In the genomic region with DNA sequence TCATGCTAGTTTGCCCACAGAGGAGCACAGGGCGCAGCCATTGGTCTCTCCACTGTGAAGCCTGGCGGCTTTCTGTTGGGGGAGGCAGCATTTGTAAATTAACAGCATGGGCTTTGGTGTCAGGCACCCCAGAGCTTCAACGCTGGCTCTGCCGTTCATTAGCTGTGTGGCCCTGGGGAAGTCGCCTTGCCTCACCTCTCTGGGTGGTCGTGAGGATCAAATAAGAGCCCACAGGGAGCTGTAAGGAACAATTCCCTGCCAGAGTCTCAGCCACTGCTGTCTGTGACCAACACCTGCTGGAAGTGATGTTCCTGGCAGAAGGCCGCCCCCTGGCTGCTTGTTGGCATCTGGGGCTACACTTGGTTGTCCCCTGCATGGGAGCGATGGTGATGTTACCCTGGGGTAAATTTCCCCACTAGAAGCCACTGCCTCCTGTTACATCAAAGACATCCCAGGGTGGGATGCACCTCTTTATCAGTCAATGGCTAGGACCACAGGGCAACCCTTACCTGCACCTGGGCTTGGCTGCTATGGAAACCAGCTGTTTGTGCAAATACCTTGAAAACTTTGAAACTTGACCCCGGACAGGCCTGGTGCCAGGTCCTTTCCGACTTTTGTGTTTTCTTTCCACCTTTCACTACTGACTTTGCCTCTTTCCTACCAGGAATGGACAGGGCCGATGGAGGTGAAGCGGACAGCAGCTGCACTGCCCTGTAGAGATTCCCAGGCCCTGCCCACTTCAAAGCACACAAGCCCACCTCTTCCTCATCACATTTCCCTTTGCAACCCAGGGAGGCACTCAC, we compare ENCODE assay signal across 8 cellular contexts. TPM values are rescaled to one million over a fixed set of nuclear protein-coding genes. Genes with fewer than 3 reads are reported as not detected.
DNase-seq lines count a peak whose midpoint lies in the region; ATAC-seq and TF ChIP-seq lines count a peak whose summit lies in the region.

No MANE protein-coding gene starts in this region.

- POLR2A ChIA-PET in CD4-positive, alpha-beta T cell (lab: Charles Lee): interaction anchor here (0.9 kb wide), 1 partner anchor 165 kb away, joined by 3 read pairs; the partner anchor contains the start of gene FLNB

- CTCF ChIA-PET in CD4-positive, alpha-beta T cell (lab: Charles Lee): interaction anchor here (1.3 kb wide), 1 partner anchor 165 kb away, joined by 5 read pairs; the partner anchor contains the start of gene FLNB

- peaks cover 12% of the 10 kb centered on the region for H3K4me1 Mint-ChIP-seq in CD4-positive, alpha-beta T cell (ENCODE audit: low read depth)
- H3K4me1 Mint-ChIP-seq in GM23338: peaks cover 37% of the 10 kb centered on the region

- H3F3A ChIP-seq in GM23338 (replicated peaks; ENCODE audit: low read depth): 0 out of 2 replicates have a peak, but pooled peaks cover 10% of the 10 kb centered on the region

- no peak for TF ChIP-seq CTCF in CD4-positive, alpha-beta T cell (IDR thresholded peaks at IDR 0.05)
- TF ChIP-seq CTCF in GM23338 (conservative IDR thresholded peaks at IDR 0.05; ENCODE audit: low read depth in 2 of 2): peak; percentile 53 to 85
- TF ChIP-seq CTCF in choroid plexus epithelial cell (conservative IDR thresholded peaks at IDR 0.05; ENCODE audit: low read depth, low read length): peak; percentile 56

- H3K27ac Mint-ChIP-seq in CD4-positive, alpha-beta T cell: no peak overlapping the region
- H3K27ac Mint-ChIP-seq in GM23338: peak overlapping the region; percentile 80

- H3K36me3 ChIP-seq in GM23338 (ENCODE audit: insufficient read depth) (no peaks in the 10 kb centered on the region; the same call in 1 of the 2 replicates), muscle layer of colon (ENCODE audit: insufficient read depth, low read length) (peaks cover 30% of the 10 kb centered on the region)

- H3K4me3 ChIP-seq in GM23338: no peak overlapping the region
- H3K4me3 ChIP-seq in choroid plexus epithelial cell (ENCODE audit: low read depth, low read length): no peak overlapping the region
- no peak overlapping the region for H3K4me3 ChIP-seq in muscle layer of colon (ENCODE audit: low read depth in 1 of 2, low read length in 2 of 2)

- no peaks in the 10 kb centered on the region; the same call in 1 of the 2 replicates for H4K20me1 ChIP-seq in GM23338 (replicated peaks; ENCODE audit: insufficient read depth)

- no peak overlapping the region for H2AFZ ChIP-seq in GM23338

- 0 out of 2 replicates have a peak overlapping the region, but pooled peaks have one; percentile 36 for H3K4me2 ChIP-seq in GM23338

- H3K9me3 Mint-ChIP-seq in CD4-positive, alpha-beta T cell: no peaks in the 10 kb centered on the region
- H3K9me3 Mint-ChIP-seq in GM23338: no peaks in the 10 kb centered on the region; the same call in 2 of the 3 replicates

- DNase-seq in CD4-positive, alpha-beta T cell: peak in 9 of 10 experiments; percentile 14 to 47 (median 26)
- DNase-seq in GM23338 (ENCODE audit: low spot score) (peak; percentile 77), OCI-M1 (lab: John Stamatoyannopoulos, UW) (peak; percentile 36), choroid plexus epithelial cell (ENCODE audit: low read depth) (peak; percentile 44), HK-2 (ENCODE audit: unreplicated experiment) (no peak)

- intact Hi-C loops in CD4-positive, alpha-beta T cell (cut with DNase I, micrococcal nuclease): loop anchor here (2.0 kb wide), 1 partner anchor 165 kb away; the partner anchor contains the start of gene FLNB (in 2 of the 2)

- H3K36me3 Mint-ChIP-seq in CD4-positive, alpha-beta T cell (ENCODE audit: low read depth): peaks cover 7% of the 10 kb centered on the region
- H3K36me3 Mint-ChIP-seq in GM23338 (ENCODE audit: low read depth): peaks cover 18% of the 10 kb centered on the region

- H3K27ac ChIP-seq in CD4-positive, alpha-beta T cell (ENCODE audit: low read depth, low read length): no peak overlapping the region
- 0 out of 2 replicates have a peak overlapping the region, but pooled peaks have one; percentile 1 for H3K27ac ChIP-seq in GM23338 (ENCODE audit: low read depth)
- H3K27ac ChIP-seq in muscle layer of colon (ENCODE audit: low read depth, low read length): peak overlapping the region; percentile 3

- no peaks in the 10 kb centered on the region for H3K9me3 ChIP-seq in CD4-positive, alpha-beta T cell (ENCODE audit: control insufficient read depth, low read length)
- no peaks in the 10 kb centered on the region for H3K9me3 ChIP-seq in muscle layer of colon (ENCODE audit: low read length)

- H3K27me3 Mint-ChIP-seq in CD4-positive, alpha-beta T cell: no peaks in the 10 kb centered on the region
- H3K27me3 Mint-ChIP-seq in GM23338 (ENCODE audit: insufficient read depth, low read depth, poor library complexity): peaks cover 16% of the 10 kb centered on the region

- ATAC-seq in CD4-positive, alpha-beta T cell (ENCODE audit: poor library complexity): peak; percentile 40
- ATAC-seq in GM23338: peak; percentile 28
- ATAC-seq in GM19455 (IDR thresholded peaks at IDR 0.05; ENCODE audit: unreplicated experiment): no peak
- no peak for ATAC-seq in HG03097 (IDR thresholded peaks at IDR 0.05; ENCODE audit: low FRiP score, unreplicated experiment)

- H3K79me2 ChIP-seq in GM23338 (replicated peaks; ENCODE audit: insufficient read depth): no peaks in the 10 kb centered on the region

- H3K4me1 ChIP-seq in GM23338 (ENCODE audit: insufficient read depth) (peaks cover 29% of the 10 kb centered on the region), muscle layer of colon (ENCODE audit: insufficient read depth, low read length) (peaks cover 47% of the 10 kb centered on the region)

- peaks cover 5% of the 10 kb centered on the region for H3K27me3 ChIP-seq in CD4-positive, alpha-beta T cell (ENCODE audit: control insufficient read depth, insufficient read depth, low read length)
- H3K27me3 ChIP-seq in GM23338 (ENCODE audit: insufficient read depth) (no peaks in the 10 kb centered on the region), muscle layer of colon (ENCODE audit: control insufficient read depth in 1 of 2, insufficient read depth in 2 of 2, low read length in 2 of 2) (no peaks in the 10 kb centered on the region)

- H3K9ac ChIP-seq in muscle layer of colon (ENCODE audit: low read length): no peak overlapping the region

- H3K4me3 Mint-ChIP-seq in CD4-positive, alpha-beta T cell: no peak overlapping the region
- H3K4me3 Mint-ChIP-seq in GM23338: no peak overlapping the region; the same call in 2 of the 3 replicates

- H3K9me2 ChIP-seq in GM23338 (ENCODE audit: insufficient read depth): no peaks in the 10 kb centered on the region

TF ChIP-seq in GM23338, 12 proteins besides CTCF, POLR2A, EP300 and RAD21:
- no peak for TF ChIP-seq EZH2 (IDR thresholded peaks at IDR 0.05; ENCODE audit: low read depth, unreplicated experiment)
- no peak for TF ChIP-seq ZNF331 (CRISPR knock-in tag; IDR thresholded peaks at IDR 0.05; ENCODE audit: low read depth)

RNA-seq across cellular contexts. Expression of gene DNASE1L3, which starts 36.9 kb away (rescaled TPM):
- total RNA-seq in CD4-positive, alpha-beta T cell: under 1 TPM; 0.53 to 0.80 TPM
- total RNA-seq in GM23338 (2014; rRNA removed; shearing (Covaris generic)): not detected in 2 replicates
- polyA plus RNA-seq in GM23338 (2016; fragmentation: Nextera tagmentation; extraction: Ambion mirVana): not detected in 2 replicates

Comparison
In these comparisons a context has a peak if more than half of its experiments do, and no peak if none do; other contexts are left out.
1. ATAC-seq: peak in CD4-positive, alpha-beta T cell (single experiment) and GM23338 (single experiment); none in GM19455 (single experiment) and HG03097 (single experiment).